In genomic region chr4:57190651-57191481, GRCh38 we compare ENCODE assay signal across 7 cellular contexts.
A peak's percentile ranks its signal among the peaks of the same experiment; 100 is the strongest.
DNase-seq lines count a peak whose midpoint lies in the region; TF ChIP-seq lines count a peak whose summit lies in the region.

No MANE protein-coding gene starts in this region.

- H3K27me3 ChIP-seq in GM23248 (replicated peaks; ENCODE audit: insufficient read depth), result peaks cover 10% of the 10 kb centered on the region; the same call in 1 of the 2 replicates
- H3K27me3 ChIP-seq in neutrophil, result peaks cover 34% of the 10 kb centered on the region
- H3K27me3 ChIP-seq in CD8-positive, alpha-beta memory T cell (ENCODE audit: insufficient read depth, low read length, poor library complexity, severe bottlenecking), result no peaks in the 10 kb centered on the region

- CTCF ChIA-PET in CD8-positive, alpha-beta memory T cell (lab: Charles Lee), result interaction anchor here (1.8 to 2.3 kb wide), 3 partner anchors 10 to 27 kb away, joined by 4 to 6 read pairs (median 4); no protein-coding TSS in a partner anchor

- DNase-seq in GM10266 (ENCODE audit: extremely low spot score) (peak; percentile 48), GM23248 (peak; percentile 26), NCI-H460 (ENCODE audit: extremely low read depth, low read depth) (peak; percentile 9), choroid plexus epithelial cell (ENCODE audit: low read depth) (peak; percentile 46), activated gamma-delta T cell treated with Interleukin-2 at 50 U/mL for 16 hours (no peak)
- no peak for DNase-seq in CD8-positive, alpha-beta memory T cell

- H3K9me3 ChIP-seq in GM23248 (ENCODE audit: low read depth), result no peaks in the 10 kb centered on the region
- H3K9me3 ChIP-seq in neutrophil, result no peaks in the 10 kb centered on the region
- H3K9me3 ChIP-seq in CD8-positive, alpha-beta memory T cell (ENCODE audit: low read length), result no peaks in the 10 kb centered on the region

- POLR2A ChIA-PET in CD8-positive, alpha-beta memory T cell (lab: Charles Lee), result no interaction called here

- no peaks in the 10 kb centered on the region for H3K36me3 Mint-ChIP-seq in CD8-positive, alpha-beta memory T cell

- peak; percentile 59 for TF ChIP-seq CTCF in GM10266 (IDR thresholded peaks at IDR 0.05; ENCODE audit: control insufficient read depth, insufficient read depth, low read depth, missing control alignments)
- TF ChIP-seq CTCF in choroid plexus epithelial cell (conservative IDR thresholded peaks at IDR 0.05; ENCODE audit: low read depth, low read length), result peak; percentile 76
- peak; percentile 36 for TF ChIP-seq CTCF in neutrophil (IDR thresholded peaks at IDR 0.05)

- H3K27ac ChIP-seq in GM23248, result no peak overlapping the region
- H3K27ac ChIP-seq in neutrophil, result no peak overlapping the region
- no peak overlapping the region for H3K27ac ChIP-seq in CD8-positive, alpha-beta memory T cell (ENCODE audit: low read depth, low read length)

- H3F3A ChIP-seq in GM23248 (ENCODE audit: insufficient read depth), result no peaks in the 10 kb centered on the region

- in situ Hi-C loops in GM23248 (cut with MboI), result no loop called here

- H3K4me1 Mint-ChIP-seq in CD8-positive, alpha-beta memory T cell, result no peaks in the 10 kb centered on the region

- no peaks in the 10 kb centered on the region for H3K36me3 ChIP-seq in GM23248 (ENCODE audit: low read depth)
- H3K36me3 ChIP-seq in neutrophil, result no peaks in the 10 kb centered on the region
- no peaks in the 10 kb centered on the region for H3K36me3 ChIP-seq in CD8-positive, alpha-beta memory T cell (ENCODE audit: insufficient read depth, low read length)

- 54 to 60% methylated on average over 11 of the region's 11 CpGs for WGBS in GM23248 (ENCODE audit: low coverage in 1 of 2, low lambda C conversion rate in 2 of 2, missing lambda C conversion rate in 2 of 2), 2 experiments

- H3K79me2 ChIP-seq in GM23248 (ENCODE audit: insufficient read depth), result no peaks in the 10 kb centered on the region

- H3K4me3 Mint-ChIP-seq in CD8-positive, alpha-beta memory T cell, result no peak overlapping the region

- peaks cover 0 to 3% (median 0%) of the 10 kb centered on the region in 5 donors for H3K9me3 Mint-ChIP-seq in CD8-positive, alpha-beta memory T cell

- no peak overlapping the region for H3K4me3 ChIP-seq in GM23248
- H3K4me3 ChIP-seq in choroid plexus epithelial cell (ENCODE audit: low read depth, low read length), result no peak overlapping the region
- H3K4me3 ChIP-seq in neutrophil (ENCODE audit: low read depth in 1 of 2, low read length in 1 of 2), result no peak overlapping the region
- H3K4me3 ChIP-seq in CD8-positive, alpha-beta memory T cell (ENCODE audit: low read length), result no peak overlapping the region

- no peak overlapping the region for H3K4me2 ChIP-seq in GM23248 (ENCODE audit: unreplicated experiment)

- peaks cover 3 to 20% of the 10 kb centered on the region in 2 donors for H3K27me3 Mint-ChIP-seq in CD8-positive, alpha-beta memory T cell

- no peak overlapping the region for H2AFZ ChIP-seq in GM23248

- 0 out of 2 replicates have a peak, but pooled peaks cover 2% of the 10 kb centered on the region for H3K4me1 ChIP-seq in GM23248 (ENCODE audit: insufficient read depth)
- no peaks in the 10 kb centered on the region for H3K4me1 ChIP-seq in neutrophil (ENCODE audit: control insufficient read depth in 1 of 2, insufficient read depth in 1 of 2, low read depth in 1 of 2, low read length in 1 of 2)
- H3K4me1 ChIP-seq in CD8-positive, alpha-beta memory T cell (ENCODE audit: insufficient read depth, low read length), result no peaks in the 10 kb centered on the region

- no peak overlapping the region for H3K9ac ChIP-seq in GM23248

- no peak overlapping the region for H3K27ac Mint-ChIP-seq in CD8-positive, alpha-beta memory T cell

- no peaks in the 10 kb centered on the region for H4K20me1 ChIP-seq in GM23248 (ENCODE audit: insufficient read depth)

- no peaks in the 10 kb centered on the region for H3K9me2 ChIP-seq in GM23248 (ENCODE audit: insufficient read depth)

Comparison
In these comparisons a context has a peak if more than half of its experiments do, and no peak if none do; other contexts are left out.
1. DNase-seq: peak in GM10266 (single experiment), GM23248 (single experiment), NCI-H460 (single experiment) and choroid plexus epithelial cell (single experiment); none in CD8-positive, alpha-beta memory T cell (0 of 5) and activated gamma-delta T cell treated with Interleukin-2 at 50 U/mL for 16 hours (single experiment).
2. Peak in every context shown above with its lines, with median percentiles within 50 percentile points of each other: CTCF ChIP-seq.